Comparison of ENCODE assay signal across 8 cellular contexts in the genomic region with DNA sequence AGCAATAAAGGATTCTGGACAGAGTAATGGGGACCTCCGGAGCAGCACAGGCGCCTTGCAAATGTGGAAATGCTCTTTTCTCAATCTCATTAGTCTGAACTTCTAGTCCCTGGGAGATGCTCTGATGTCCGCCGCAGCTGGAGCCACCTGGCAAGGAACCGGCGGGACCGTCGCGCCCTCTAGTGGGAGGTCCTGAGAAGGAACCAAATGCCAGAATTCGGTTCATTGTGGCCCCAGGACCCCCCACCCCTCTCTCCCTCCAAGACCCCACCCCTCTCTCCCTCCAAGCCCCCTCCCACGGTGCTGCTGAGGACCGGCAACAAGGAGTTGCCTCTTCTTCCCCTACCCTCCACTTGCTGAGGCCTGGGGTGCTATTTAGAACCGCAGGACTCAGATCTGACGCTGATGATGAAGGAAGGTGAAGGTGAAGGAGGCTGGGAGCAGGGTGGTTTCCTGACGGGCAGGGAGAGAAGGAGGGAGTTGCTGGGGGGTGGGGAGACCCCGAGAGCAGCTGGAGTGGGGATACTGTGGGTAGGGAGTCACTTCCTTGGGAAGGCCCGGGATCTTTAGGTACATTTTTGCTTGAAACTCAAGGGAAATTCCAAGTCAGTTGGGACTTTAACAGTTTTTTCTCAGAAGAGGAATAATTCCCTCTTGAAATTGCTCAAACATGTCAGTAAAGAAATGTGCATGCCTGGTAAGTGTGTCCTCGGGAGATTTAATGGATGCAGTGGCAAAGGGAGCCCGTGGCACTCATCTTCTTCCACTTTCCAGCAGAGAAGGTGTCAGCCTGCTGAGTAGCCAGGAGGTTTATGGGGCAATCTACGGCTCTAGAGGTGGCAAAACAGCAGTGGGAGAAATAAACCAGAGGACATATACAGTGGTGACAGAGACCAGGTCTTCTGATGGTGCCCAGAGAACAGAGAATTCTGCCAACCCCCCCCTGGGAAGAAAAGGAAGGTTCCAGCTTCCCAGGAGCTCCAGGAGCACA.
DNase-seq lines count a peak whose midpoint lies in the region; ATAC-seq and TF ChIP-seq lines count a peak whose summit lies in the region.

No MANE protein-coding gene starts in this region.

- no peak for ATAC-seq in HG03175 (IDR thresholded peaks at IDR 0.05; ENCODE audit: unreplicated experiment)
- no peak for ATAC-seq in GM21526 (IDR thresholded peaks at IDR 0.05; ENCODE audit: low FRiP score, unreplicated experiment)

- peak; percentile 92 for TF ChIP-seq RAD21 in Ishikawa (IDR thresholded peaks at IDR 0.05; ENCODE audit: low read depth)

- intact Hi-C loops in head of caudate nucleus (cut with DNase I) (no loop called here), posterior cingulate gyrus (cut with DNase I) (no loop called here)

- peak; percentile 66 for DNase-seq in COLO829 (ENCODE audit: low spot score)
- DNase-seq in RPMI8226, result peak; percentile 83
- DNase-seq in activated naive CD4-positive, alpha-beta T cell (lab: John Stamatoyannopoulos, UW), result peak; percentile 35 to 53 (median 41)
- DNase-seq in head of caudate nucleus, result peak; percentile 41 to 88 (median 70)
- DNase-seq in posterior cingulate gyrus, result peak; percentile 25 to 95 (median 72)

- TF ChIP-seq EP300 in Ishikawa (IDR thresholded peaks at IDR 0.05; ENCODE audit: borderline replicate concordance), result no peak

TF ChIP-seq in Ishikawa, 13 proteins besides CTCF, POLR2A, EP300 and RAD21:
- TF ChIP-seq EGR1 (IDR thresholded peaks at IDR 0.05), result no peak
- peak; percentile 95 for TF ChIP-seq ZBTB7A (IDR thresholded peaks at IDR 0.05; ENCODE audit: low read depth)
- no peak for TF ChIP-seq YY1 (IDR thresholded peaks at IDR 0.05; ENCODE audit: low read depth)
- TF ChIP-seq, protein P1, sequence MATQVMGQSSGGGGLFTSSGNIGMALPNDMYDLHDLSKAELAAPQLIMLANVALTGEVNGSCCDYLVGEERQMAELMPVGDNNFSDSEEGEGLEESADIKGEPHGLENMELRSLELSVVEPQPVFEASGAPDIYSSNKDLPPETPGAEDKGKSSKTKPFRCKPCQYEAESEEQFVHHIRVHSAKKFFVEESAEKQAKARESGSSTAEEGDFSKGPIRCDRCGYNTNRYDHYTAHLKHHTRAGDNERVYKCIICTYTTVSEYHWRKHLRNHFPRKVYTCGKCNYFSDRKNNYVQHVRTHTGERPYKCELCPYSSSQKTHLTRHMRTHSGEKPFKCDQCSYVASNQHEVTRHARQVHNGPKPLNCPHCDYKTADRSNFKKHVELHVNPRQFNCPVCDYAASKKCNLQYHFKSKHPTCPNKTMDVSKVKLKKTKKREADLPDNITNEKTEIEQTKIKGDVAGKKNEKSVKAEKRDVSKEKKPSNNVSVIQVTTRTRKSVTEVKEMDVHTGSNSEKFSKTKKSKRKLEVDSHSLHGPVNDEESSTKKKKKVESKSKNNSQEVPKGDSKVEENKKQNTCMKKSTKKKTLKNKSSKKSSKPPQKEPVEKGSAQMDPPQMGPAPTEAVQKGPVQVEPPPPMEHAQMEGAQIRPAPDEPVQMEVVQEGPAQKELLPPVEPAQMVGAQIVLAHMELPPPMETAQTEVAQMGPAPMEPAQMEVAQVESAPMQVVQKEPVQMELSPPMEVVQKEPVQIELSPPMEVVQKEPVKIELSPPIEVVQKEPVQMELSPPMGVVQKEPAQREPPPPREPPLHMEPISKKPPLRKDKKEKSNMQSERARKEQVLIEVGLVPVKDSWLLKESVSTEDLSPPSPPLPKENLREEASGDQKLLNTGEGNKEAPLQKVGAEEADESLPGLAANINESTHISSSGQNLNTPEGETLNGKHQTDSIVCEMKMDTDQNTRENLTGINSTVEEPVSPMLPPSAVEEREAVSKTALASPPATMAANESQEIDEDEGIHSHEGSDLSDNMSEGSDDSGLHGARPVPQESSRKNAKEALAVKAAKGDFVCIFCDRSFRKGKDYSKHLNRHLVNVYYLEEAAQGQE (IDR thresholded peaks at IDR 0.05; ENCODE audit: low read depth), result no peak
- no peak for TF ChIP-seq USF1 (IDR thresholded peaks at IDR 0.05)
- no peak for TF ChIP-seq TCF12 (IDR thresholded peaks at IDR 0.05; ENCODE audit: low read depth)
